In genomic region chr14:34050606-34051005, GRCh38 we compare ENCODE assay signal across 15 cellular contexts.
"Had no signal": no experiment of that assay in that cellular context is flagged by ENCODE, and none has a peak within 500 bp of the region (broad histone marks: within the 10 kb centered on the region; RNA-seq: fewer than 3 reads in every experiment).

No MANE protein-coding gene starts in this region.

- DNase-seq: activated CD4-positive, alpha-beta T cell treated with anti-CD3 and anti-CD28 coated beads, Interleukin-2, amount 50 U/mL, for 48 hours; activated naive CD4-positive, alpha-beta T cell; activated T-cell treated with anti-CD3 and anti-CD28 coated beads, Interleukin-2, amount 50 U/mL, for 48 hours; central memory CD4-positive, alpha-beta T cell; effector CD8-positive, alpha-beta T cell; left colon; occipital lobe; stimulated activated CD4-positive, alpha-beta T cell treated with anti-CD3 and anti-CD28 coated beads, Interleukin-2, amount 100 ng/mL, for 24 hours; stimulated activated naive B cell treated with anti-CD40 and anti-IgM and Interleukin-4, amounts not matched to agents 10 μg/mL and 1 μg/mL and 100 μg/mL, for 72 hours; transverse colon had no signal

- H3K9me3 Mint-ChIP-seq: stimulated activated naive B cell treated with anti-CD40 and anti-IgM and Interleukin-4, amounts not matched to agents 10 μg/mL and 1 μg/mL and 100 μg/mL, for 72 hours had no signal

- H3K4me1 ChIP-seq: prostate gland had no signal

- H3K4me3 Mint-ChIP-seq: natural killer cell treated with Interleukin-12 subunit alpha and Interleukin-12 subunit beta and Interleukin-15 and Interleukin-18, amount 100 ng/mL, for 72 hours; stimulated activated naive B cell treated with anti-CD40 and anti-IgM and Interleukin-4, amounts not matched to agents 10 μg/mL and 1 μg/mL and 100 μg/mL, for 72 hours had no signal

- H3K27ac ChIP-seq: coronary artery, prostate gland, transverse colon had no signal

- H3K27ac Mint-ChIP-seq: stimulated activated naive B cell treated with anti-CD40 and anti-IgM and Interleukin-4, amounts not matched to agents 10 μg/mL and 1 μg/mL and 100 μg/mL, for 72 hours had no signal

- H3K36me3 ChIP-seq: prostate gland, transverse colon had no signal

- ATAC-seq: activated CD4-positive, CD25-positive, alpha-beta regulatory T cell treated with anti-CD3 and anti-CD28 coated beads, Interleukin-2, amount 50 U/mL, for 24 hours; left colon; natural killer cell treated with Interleukin-12 subunit alpha and Interleukin-12 subunit beta and Interleukin-15 and Interleukin-18, amount 100 ng/mL, for 72 hours; sciatic nerve; stimulated activated naive B cell treated with anti-CD40 and anti-IgM and Interleukin-4, amounts not matched to agents 10 μg/mL and 1 μg/mL and 100 μg/mL, for 72 hours had no signal

- H3K36me3 Mint-ChIP-seq: natural killer cell treated with Interleukin-12 subunit alpha and Interleukin-12 subunit beta and Interleukin-15 and Interleukin-18, amount 100 ng/mL, for 72 hours; stimulated activated naive B cell treated with anti-CD40 and anti-IgM and Interleukin-4, amounts not matched to agents 10 μg/mL and 1 μg/mL and 100 μg/mL, for 72 hours had no signal

- H3K27me3 ChIP-seq: transverse colon had no signal

- H3K9me3 ChIP-seq: prostate gland, transverse colon had no signal

- H3K4me3 ChIP-seq: coronary artery, prostate gland, transverse colon had no signal
